9 cellular contexts compared by ENCODE assay signal in the genomic region with DNA sequence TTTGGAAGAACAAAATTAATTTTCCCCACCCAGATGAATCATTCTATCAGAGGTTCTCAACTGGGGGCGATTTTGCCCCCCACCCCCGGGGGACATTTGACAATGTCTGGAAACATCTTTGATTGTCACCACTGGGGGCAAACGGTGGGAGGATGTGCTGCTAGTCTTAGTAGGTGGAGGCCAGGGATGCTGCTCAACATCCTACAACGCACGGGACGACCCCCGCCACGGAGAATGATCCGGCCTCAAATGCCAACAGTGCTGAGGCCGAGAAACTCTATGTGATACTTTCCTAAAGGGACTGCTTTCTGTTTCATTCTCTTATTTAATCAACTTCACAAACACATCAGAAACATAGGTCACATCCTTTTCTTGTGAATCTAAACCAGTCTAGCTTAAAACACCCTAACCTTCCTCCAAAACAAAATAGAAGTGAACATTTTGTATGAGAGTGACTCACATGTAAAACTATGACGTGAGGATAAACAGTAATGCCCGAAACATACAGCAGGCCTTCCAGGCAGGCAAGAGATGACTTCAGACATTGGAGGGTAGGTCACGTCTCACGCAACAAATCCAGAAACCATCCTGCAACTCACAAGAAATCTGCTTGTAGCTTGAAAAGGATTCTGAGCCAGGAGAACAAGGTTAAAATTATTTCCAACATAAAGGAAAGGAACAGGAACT. TPM values are rescaled to one million over a fixed set of nuclear protein-coding genes. Genes with fewer than 3 reads are reported as not detected.
A peak's percentile ranks its signal among the peaks of the same experiment; 100 is the strongest.
DNase-seq lines count a peak whose midpoint lies in the region; ATAC-seq and TF ChIP-seq lines count a peak whose summit lies in the region.
"Had no signal": no experiment of that assay in that cellular context is flagged by ENCODE, and none has a peak within 500 bp of the region (broad histone marks: within the 10 kb centered on the region; RNA-seq: fewer than 3 reads in every experiment).

No MANE protein-coding gene starts in this region.

- peaks cover 17% of the 10 kb centered on the region for H3K36me3 Mint-ChIP-seq in activated naive CD8-positive, alpha-beta T cell treated with anti-CD3 and anti-CD28 coated beads for 36 hours
- no peaks in the 10 kb centered on the region for H3K36me3 Mint-ChIP-seq in natural killer cell treated with Interleukin-12 subunit alpha and Interleukin-12 subunit beta and Interleukin-15 and Interleukin-18, amount 100 ng/mL, for 72 hours

- peak overlapping the region; percentile 96 for H3K27ac Mint-ChIP-seq in activated naive CD8-positive, alpha-beta T cell treated with anti-CD3 and anti-CD28 coated beads for 36 hours
- H3K27ac Mint-ChIP-seq in natural killer cell treated with Interleukin-12 subunit alpha and Interleukin-12 subunit beta and Interleukin-15 and Interleukin-18, amount 100 ng/mL, for 72 hours = peak overlapping the region; percentile 78 to 87

- DNase-seq in AG04449 (ENCODE audit: low read depth, low spot score) (peak; percentile 90), NAMALWA (ENCODE audit: low spot score) (peak; percentile 13), HuH-7.5 (ENCODE audit: low spot score) (no peak), NCI-H1105 (lab: John Stamatoyannopoulos, UW) (no peak), Kasumi-1 (lab: John Stamatoyannopoulos, UW) (no peak)
- peak; percentile 79 for DNase-seq in activated naive CD8-positive, alpha-beta T cell treated with anti-CD3 and anti-CD28 coated beads for 36 hours
- no peak for DNase-seq in natural killer cell treated with Interleukin-12 subunit alpha and Interleukin-12 subunit beta and Interleukin-15 and Interleukin-18, amount 100 ng/mL, for 72 hours (ENCODE audit: low spot score)

- POLR2A ChIA-PET in AG04449 (lab: Yijun Ruan, JAX) = interaction anchor here (0.5 to 1.7 kb wide), 4 partner anchors 9 to 39 kb away, joined by 3 to 11 read pairs (median 3); no protein-coding TSS in a partner anchor

- H3K4me3 ChIP-seq in AG04449 (ENCODE audit: low read depth, low read length) = no peak overlapping the region

- H3K27me3 Mint-ChIP-seq in activated naive CD8-positive, alpha-beta T cell treated with anti-CD3 and anti-CD28 coated beads for 36 hours = peaks cover 6% of the 10 kb centered on the region
- H3K27me3 Mint-ChIP-seq in natural killer cell treated with Interleukin-12 subunit alpha and Interleukin-12 subunit beta and Interleukin-15 and Interleukin-18, amount 100 ng/mL, for 72 hours = peaks cover 11 to 13% of the 10 kb centered on the region in 2 donors

- CTCF ChIA-PET in AG04449 (lab: Yijun Ruan, JAX) = interaction anchor here (0.6 to 2.3 kb wide), 5 partner anchors 15 to 369 kb away, joined by 3 to 6 read pairs (median 3); no protein-coding TSS in a partner anchor

- peaks cover 45% of the 10 kb centered on the region for H3K4me1 Mint-ChIP-seq in activated naive CD8-positive, alpha-beta T cell treated with anti-CD3 and anti-CD28 coated beads for 36 hours
- peaks cover 44 to 53% of the 10 kb centered on the region in 2 donors for H3K4me1 Mint-ChIP-seq in natural killer cell treated with Interleukin-12 subunit alpha and Interleukin-12 subunit beta and Interleukin-15 and Interleukin-18, amount 100 ng/mL, for 72 hours (ENCODE audit: low read depth in 2 of 2)
- H3K4me1 Mint-ChIP-seq: neural crest cell had no signal

- peak overlapping the region; percentile 74 for H3K4me3 Mint-ChIP-seq in activated naive CD8-positive, alpha-beta T cell treated with anti-CD3 and anti-CD28 coated beads for 36 hours
- peak overlapping the region; percentile 80 for H3K4me3 Mint-ChIP-seq in natural killer cell treated with Interleukin-12 subunit alpha and Interleukin-12 subunit beta and Interleukin-15 and Interleukin-18, amount 100 ng/mL, for 72 hours
- H3K4me3 Mint-ChIP-seq: neural crest cell had no signal

- peak; percentile 21 to 65 for ATAC-seq in natural killer cell treated with Interleukin-12 subunit alpha and Interleukin-12 subunit beta and Interleukin-15 and Interleukin-18, amount 100 ng/mL, for 72 hours
- no peak for ATAC-seq in HG02571 (IDR thresholded peaks at IDR 0.05; ENCODE audit: unreplicated experiment)

- no peak for TF ChIP-seq CTCF in AG04449 (IDR thresholded peaks at IDR 0.05; ENCODE audit: insufficient read depth, low read length, missing control alignments)

- peaks cover 9% of the 10 kb centered on the region for H3K9me3 Mint-ChIP-seq in activated naive CD8-positive, alpha-beta T cell treated with anti-CD3 and anti-CD28 coated beads for 36 hours
- peaks cover 3% of the 10 kb centered on the region for H3K9me3 Mint-ChIP-seq in natural killer cell treated with Interleukin-12 subunit alpha and Interleukin-12 subunit beta and Interleukin-15 and Interleukin-18, amount 100 ng/mL, for 72 hours

RNA-seq across cellular contexts. Expression of gene ETS2, which starts 37.2 kb away (rescaled TPM):
- 10 to 100 TPM; 28.7 to 30.3 TPM for total RNA-seq in activated naive CD8-positive, alpha-beta T cell treated with anti-CD3 and anti-CD28 coated beads for 36 hours
- total RNA-seq in natural killer cell treated with Interleukin-12 subunit alpha and Interleukin-12 subunit beta and Interleukin-15 and Interleukin-18, amount 100 ng/mL, for 72 hours = 10 to 100 TPM; 22.9 to 25.2 TPM

Comparison
In these comparisons a context has a peak if more than half of its experiments do, and no peak if none do; other contexts are left out.
1. DNase-seq: peak in AG04449 (single experiment), NAMALWA (single experiment) and activated naive CD8-positive, alpha-beta T cell treated with anti-CD3 and anti-CD28 coated beads for 36 hours (single experiment); none in natural killer cell treated with Interleukin-12 subunit alpha and Interleukin-12 subunit beta and Interleukin-15 and Interleukin-18, amount 100 ng/mL, for 72 hours (single experiment), HuH-7.5 (single experiment), NCI-H1105 (single experiment) and Kasumi-1 (0 of 2).